1 cellular context compared by ENCODE assay signal in genomic region chr19:4185413-4186086, GRCh38.
TF ChIP-seq lines count a peak whose summit lies in the region.

No MANE protein-coding gene starts in this region.

TF ChIP-seq in H1, 55 proteins besides CTCF, POLR2A, EP300 and RAD21:
- no peak for TF ChIP-seq GABPA (IDR thresholded peaks at IDR 0.05; ENCODE audit: borderline replicate concordance, insufficient read depth, low read length)
- TF ChIP-seq RNF2 (IDR thresholded peaks at IDR 0.05; ENCODE audit: borderline replicate concordance, low read depth, low read length, missing control alignments, poor library complexity, severe bottlenecking) = no peak
- no peak for TF ChIP-seq NANOG (IDR thresholded peaks at IDR 0.05; ENCODE audit: insufficient read depth, low read depth, low read length, poor library complexity, severe bottlenecking)
- no peak for TF ChIP-seq CTBP2 (IDR thresholded peaks at IDR 0.05; ENCODE audit: borderline replicate concordance, insufficient read depth, insufficient read length, low read length)
- no peak for TF ChIP-seq BRCA1 (IDR thresholded peaks at IDR 0.05; ENCODE audit: low read depth, low read length)
- no peak for TF ChIP-seq SP1 (IDR thresholded peaks at IDR 0.05; ENCODE audit: low read depth, low read length)
- TF ChIP-seq ATF3 (IDR thresholded peaks at IDR 0.05; ENCODE audit: insufficient read depth, low read depth, low read length) = no peak
- TF ChIP-seq EZH2 (IDR thresholded peaks at IDR 0.05; ENCODE audit: low read depth, low read length, severe bottlenecking) = no peak
- no peak for TF ChIP-seq YY1 (IDR thresholded peaks at IDR 0.05; ENCODE audit: low read depth, low read length)
- no peak for TF ChIP-seq RXRA (IDR thresholded peaks at IDR 0.05; ENCODE audit: insufficient read depth, low read depth, low read length)
- no peak for TF ChIP-seq PHF8 (conservative IDR thresholded peaks at IDR 0.05; ENCODE audit: low read depth, low read length)
TF ChIP-seq in H1: peak in this region for 0.
